8 cellular contexts compared by ENCODE assay signal in genomic region chr5:109411627-109412026, GRCh38. TPM values are rescaled to one million over a fixed set of nuclear protein-coding genes. Genes with fewer than 3 reads are reported as not detected.
DNase-seq lines count a peak whose midpoint lies in the region; ATAC-seq, FAIRE-seq and TF ChIP-seq lines count a peak whose summit lies in the region.

No MANE protein-coding gene starts in this region.

- H3K36me3 Mint-ChIP-seq in CD4-positive, CD25-positive, alpha-beta regulatory T cell, result peaks cover 7% of the 10 kb centered on the region

- H3K27ac Mint-ChIP-seq in CD4-positive, CD25-positive, alpha-beta regulatory T cell, result peak overlapping the region in 1 of 3 donors; percentile 100

- TF ChIP-seq CTCF in MM.1S (IDR thresholded peaks at IDR 0.05; ENCODE audit: low read length) (no peak), coronary artery (IDR thresholded peaks at IDR 0.05) (no peak), kidney (IDR thresholded peaks at IDR 0.05; ENCODE audit: borderline replicate concordance, extremely low read depth, insufficient read depth) (no peak)

- peaks cover 14 to 34% (median 27%) of the 10 kb centered on the region in 4 donors for H3K4me1 Mint-ChIP-seq in CD4-positive, CD25-positive, alpha-beta regulatory T cell

- H3K27ac ChIP-seq in CD4-positive, CD25-positive, alpha-beta regulatory T cell (ENCODE audit: insufficient read depth, low read length, poor library complexity, severe bottlenecking), result peak overlapping the region; percentile 99
- H3K27ac ChIP-seq in MM.1S (ENCODE audit: low read length), result peak overlapping the region; percentile 97; the same call in 1 of the 2 replicates
- peak overlapping the region; percentile 43 to 97 for H3K27ac ChIP-seq in coronary artery
- H3K27ac ChIP-seq in kidney (ENCODE audit: low read depth in 2 of 2, low read length in 2 of 2), result no peak overlapping the region

- H3K4me1 ChIP-seq in CD4-positive, CD25-positive, alpha-beta regulatory T cell (ENCODE audit: control insufficient read depth, insufficient read depth, low read length, poor library complexity, severe bottlenecking), result peaks cover 26% of the 10 kb centered on the region
- H3K4me1 ChIP-seq in MM.1S (ENCODE audit: low read length) (peaks cover 25% of the 10 kb centered on the region), neuron (ENCODE audit: insufficient read depth, low read length) (peaks cover 34% of the 10 kb centered on the region), kidney (ENCODE audit: control insufficient read depth in 1 of 2, insufficient read depth in 1 of 2, low read depth in 1 of 2, low read length in 2 of 2) (peaks cover 0 to 17% of the 10 kb centered on the region in 2 donors), HAP-1 (peaks cover 25% of the 10 kb centered on the region)

- H2AFZ ChIP-seq in MM.1S (ENCODE audit: low read length), result peak overlapping the region; percentile 75
- H2AFZ ChIP-seq in neuron (ENCODE audit: low read depth, low read length), result no peak overlapping the region

- H3K4me3 ChIP-seq in CD4-positive, CD25-positive, alpha-beta regulatory T cell (ENCODE audit: low read depth, low read length), result no peak overlapping the region
- peak overlapping the region; percentile 56; the same call in 1 of the 2 replicates for H3K4me3 ChIP-seq in MM.1S (ENCODE audit: low read length)
- no peak overlapping the region for H3K4me3 ChIP-seq in coronary artery
- peak overlapping the region; percentile 61 for H3K4me3 ChIP-seq in neuron (ENCODE audit: low read length)
- no peak overlapping the region for H3K4me3 ChIP-seq in kidney (ENCODE audit: low read length in 2 of 2)
- no peak overlapping the region for H3K4me3 ChIP-seq in HAP-1

- intact Hi-C loops in kidney (cut with DNase I), result no loop called here

- H3K4me2 ChIP-seq in MM.1S (ENCODE audit: low read depth, low read length), result peak overlapping the region; percentile 77

- H4K20me1 ChIP-seq in MM.1S (ENCODE audit: insufficient read depth, low read length), result peaks cover 3% of the 10 kb centered on the region; the same call in 1 of the 2 replicates

- H3F3A ChIP-seq in MM.1S (ENCODE audit: insufficient read depth, low read length), result peaks cover 21% of the 10 kb centered on the region

- in situ Hi-C loops in HAP-1 (cut with MboI; ENCODE audit: low sequenced_read_pairs), result no loop called here

- H3K9me3 ChIP-seq in CD4-positive, CD25-positive, alpha-beta regulatory T cell (ENCODE audit: control insufficient read depth in 2 of 2, low read length in 2 of 2), result no peaks in the 10 kb centered on the region
- peaks cover 4% of the 10 kb centered on the region; the same call in 1 of the 2 replicates for H3K9me3 ChIP-seq in MM.1S (replicated peaks; ENCODE audit: insufficient read depth, low read length)
- peaks cover 5% of the 10 kb centered on the region for H3K9me3 ChIP-seq in neuron (ENCODE audit: low read length)
- H3K9me3 ChIP-seq in kidney (ENCODE audit: control insufficient read depth in 1 of 2, low read length in 2 of 2), result peaks cover 0 to 5% of the 10 kb centered on the region in 2 donors
- H3K9me3 ChIP-seq in HAP-1, result no peaks in the 10 kb centered on the region; the same call in 1 of the 2 replicates

- peak overlapping the region in 2 of 4 donors; percentile 42 to 79 for H3K4me3 Mint-ChIP-seq in CD4-positive, CD25-positive, alpha-beta regulatory T cell

- no peaks in the 10 kb centered on the region for H3K27me3 ChIP-seq in CD4-positive, CD25-positive, alpha-beta regulatory T cell (ENCODE audit: control insufficient read depth, insufficient read depth, low read length)
- H3K27me3 ChIP-seq in MM.1S (replicated peaks; ENCODE audit: insufficient read depth, low read length), result no peaks in the 10 kb centered on the region
- no peaks in the 10 kb centered on the region for H3K27me3 ChIP-seq in neuron (ENCODE audit: insufficient read depth, low read length)
- no peaks in the 10 kb centered on the region for H3K27me3 ChIP-seq in HAP-1 (ENCODE audit: low read depth)

- DNase-seq in CD4-positive, CD25-positive, alpha-beta regulatory T cell, result peak in 2 of 3 donors; percentile 13 to 33
- DNase-seq in MM.1S (peak; percentile 7), coronary artery (ENCODE audit: low spot score) (no peak), kidney (no peak), GDM1 (lab: John Stamatoyannopoulos, UW) (no peak), HAP-1 (ENCODE audit: low spot score in 2 of 2) (no peak)

- FAIRE-seq in kidney (lab: Jason Lieb, UNC), result no peak

- H3K9ac ChIP-seq in MM.1S (ENCODE audit: low read length) (no peak overlapping the region; the same call in 1 of the 2 replicates), kidney (ENCODE audit: low read length in 2 of 2) (no peak overlapping the region)

- H3K36me3 ChIP-seq in CD4-positive, CD25-positive, alpha-beta regulatory T cell (ENCODE audit: control insufficient read depth, insufficient read depth, low read length), result no peaks in the 10 kb centered on the region
- H3K36me3 ChIP-seq in MM.1S (replicated peaks; ENCODE audit: insufficient read depth, low read length), result no peaks in the 10 kb centered on the region
- no peaks in the 10 kb centered on the region for H3K36me3 ChIP-seq in neuron (ENCODE audit: insufficient read depth, low read length)
- H3K36me3 ChIP-seq in kidney (ENCODE audit: control insufficient read depth in 1 of 2, insufficient read depth in 2 of 2, low read length in 2 of 2), result no peaks in the 10 kb centered on the region
- H3K36me3 ChIP-seq in HAP-1 (replicated peaks), result no peaks in the 10 kb centered on the region

- ATAC-seq in CD4-positive, CD25-positive, alpha-beta regulatory T cell (ENCODE audit: low read depth in 2 of 2), result no peak
- ATAC-seq in HG03378 (IDR thresholded peaks at IDR 0.05; ENCODE audit: unreplicated experiment), result no peak

- H3K27me3 Mint-ChIP-seq in CD4-positive, CD25-positive, alpha-beta regulatory T cell, result peaks cover 4% of the 10 kb centered on the region

- H3K79me2 ChIP-seq in MM.1S (ENCODE audit: low read length), result peaks cover 22% of the 10 kb centered on the region

- peaks cover 0 to 16% (median under 1%) of the 10 kb centered on the region in 7 donors for H3K9me3 Mint-ChIP-seq in CD4-positive, CD25-positive, alpha-beta regulatory T cell

- no peaks in the 10 kb centered on the region for H3K9me2 ChIP-seq in MM.1S (replicated peaks; ENCODE audit: insufficient read depth, low read length)

RNA-seq across cellular contexts. Expression of gene PJA2, which starts 1.9 kb away (rescaled TPM):
- total RNA-seq in CD4-positive, CD25-positive, alpha-beta regulatory T cell, result 73.7 TPM
- 10 to 100 TPM; 56.5 to 65.7 (median 60.6) TPM for polyA plus RNA-seq in CD4-positive, CD25-positive, alpha-beta regulatory T cell
- total RNA-seq in kidney, result 103 TPM
- 30.3 TPM for polyA plus RNA-seq in kidney (ENCODE audit: insufficient read depth, low read depth, low replicate concordance)

Comparison
In these comparisons a context has a peak if more than half of its experiments do, and no peak if none do; other contexts are left out.
1. DNase-seq: peak in CD4-positive, CD25-positive, alpha-beta regulatory T cell (2 of 3) and MM.1S (single experiment); none in coronary artery (single experiment), kidney (single experiment), GDM1 (single experiment) and HAP-1 (0 of 2).
2. H3K27ac ChIP-seq: peak in CD4-positive, CD25-positive, alpha-beta regulatory T cell (single experiment), MM.1S (single experiment) and coronary artery (2 of 2); none in kidney (0 of 2).
3. H3K4me3 ChIP-seq: peak in MM.1S (single experiment) and neuron (single experiment); none in CD4-positive, CD25-positive, alpha-beta regulatory T cell (single experiment), coronary artery (single experiment), kidney (0 of 2) and HAP-1 (single experiment).